8 cellular contexts compared by ENCODE assay signal in the genomic region with DNA sequence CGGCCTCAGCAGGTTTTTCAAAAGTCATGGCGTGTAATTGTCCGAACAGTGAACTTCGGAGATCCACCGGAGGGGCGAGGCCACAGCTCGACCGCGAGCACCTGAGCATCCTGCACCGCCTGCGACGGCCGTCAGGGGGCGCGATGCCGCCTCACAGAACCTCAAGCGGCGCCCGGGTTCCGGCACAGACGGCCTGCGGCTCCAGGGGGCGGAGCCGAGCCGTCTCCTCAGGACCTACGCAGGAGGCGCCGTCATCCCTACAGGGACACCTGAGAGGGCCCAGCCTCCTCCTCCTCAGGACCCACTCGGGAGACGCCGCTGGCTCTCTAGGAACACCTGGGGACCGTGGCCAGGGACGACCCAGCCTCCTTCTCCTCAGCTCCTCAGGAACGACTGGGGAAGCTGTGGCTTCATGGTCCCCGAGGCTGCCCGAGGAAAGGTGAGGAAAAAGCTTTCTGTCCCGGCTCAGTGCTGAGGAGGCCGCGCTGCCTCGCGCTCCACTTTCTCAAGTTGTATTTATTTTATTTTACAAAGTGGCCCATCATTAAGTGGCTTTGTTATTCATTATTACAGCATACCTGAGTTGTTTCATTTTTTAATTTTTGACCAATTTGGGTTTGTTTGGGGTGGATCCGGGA.
DNase-seq lines count a peak whose midpoint lies in the region; ATAC-seq and TF ChIP-seq lines count a peak whose summit lies in the region.
"Not testable (repeated sequence)": the region's sequence is repeated elsewhere in the genome, so short reads cannot be mapped to it uniquely, and the experiment has no call there.

No MANE protein-coding gene starts in this region.

- not testable (repeated sequence) for TF ChIP-seq EP300 in gastroesophageal sphincter (IDR thresholded peaks at IDR 0.05)

- H3K4me1 ChIP-seq in RWPE2 (ENCODE audit: insufficient read depth, poor library complexity, severe bottlenecking); gastroesophageal sphincter; lung (ENCODE audit: control insufficient read depth in 2 of 2, insufficient read depth in 2 of 2, low read length in 2 of 2); aorta (ENCODE audit: control insufficient read depth in 1 of 2, insufficient read depth in 2 of 2, low read length in 2 of 2): not testable (repeated sequence)

- peak; percentile 61 for ATAC-seq in GM19395 (IDR thresholded peaks at IDR 0.05; ENCODE audit: unreplicated experiment)
- ATAC-seq in HG02981 (IDR thresholded peaks at IDR 0.05; ENCODE audit: unreplicated experiment): peak; percentile 48
- ATAC-seq in RWPE2 (ENCODE audit: low read depth): peak; percentile 96
- peak; percentile 99 to 100 for ATAC-seq in activated naive CD4-positive, alpha-beta T cell treated with anti-CD3 and anti-CD28 coated beads, Interleukin-2, amount 50 U/mL, for 72 hours
- ATAC-seq in gastroesophageal sphincter: peak; percentile 80
- peak; percentile 91 for ATAC-seq in lung (ENCODE audit: insufficient read depth, low FRiP score)
- ATAC-seq in omental fat pad (ENCODE audit: low FRiP score): peak; percentile 57
- ATAC-seq in aorta (ENCODE audit: low FRiP score): peak; percentile 71

- peak overlapping the region; percentile 39 for H3K27ac ChIP-seq in RWPE2 (ENCODE audit: poor library complexity, severe bottlenecking)
- H3K27ac ChIP-seq in gastroesophageal sphincter; lung (ENCODE audit: low read depth in 1 of 2, low read length in 1 of 2); aorta (ENCODE audit: low read depth in 1 of 2, low read length in 2 of 2): not testable (repeated sequence)

- no CpG with 5 or more reads among the region's 42 CpGs for WGBS in gastroesophageal sphincter (ENCODE audit: low coverage in 1 of 2), 2 donors
- WGBS in lung, 2 donors: 23 to 24% methylated on average over 6 to 9 of the region's 42 CpGs
- WGBS in aorta, 2 donors: 22 to 36% methylated on average over 3 to 9 of the region's 42 CpGs

- not testable (repeated sequence) for H3K36me3 Mint-ChIP-seq in activated naive CD4-positive, alpha-beta T cell treated with anti-CD3 and anti-CD28 coated beads, Interleukin-2, amount 50 U/mL, for 72 hours

- not testable (repeated sequence) for H3K27me3 ChIP-seq in RWPE2 (ENCODE audit: insufficient read depth, poor library complexity, severe bottlenecking); gastroesophageal sphincter; lung (ENCODE audit: control insufficient read depth, insufficient read depth); aorta (ENCODE audit: control insufficient read depth in 1 of 2, insufficient read depth in 2 of 2, low read length in 1 of 2)

- not testable (repeated sequence) for DNase-seq in RWPE2 (ENCODE audit: low spot score); activated naive CD4-positive, alpha-beta T cell treated with anti-CD3 and anti-CD28 coated beads, Interleukin-2, amount 50 U/mL, for 72 hours (ENCODE audit: low spot score in 2 of 2); lung (ENCODE audit: low spot score); omental fat pad (ENCODE audit: low spot score); aorta

- H3K27ac Mint-ChIP-seq in activated naive CD4-positive, alpha-beta T cell treated with anti-CD3 and anti-CD28 coated beads, Interleukin-2, amount 50 U/mL, for 72 hours: not testable (repeated sequence)

- H3K36me3 ChIP-seq in RWPE2 (ENCODE audit: low read depth); gastroesophageal sphincter; lung (ENCODE audit: control insufficient read depth in 2 of 2, insufficient read depth in 2 of 2, low read length in 2 of 2); aorta (ENCODE audit: control insufficient read depth in 1 of 2, insufficient read depth in 2 of 2, low read length in 1 of 2): not testable (repeated sequence)

- not testable (repeated sequence) for H3K9me3 Mint-ChIP-seq in activated naive CD4-positive, alpha-beta T cell treated with anti-CD3 and anti-CD28 coated beads, Interleukin-2, amount 50 U/mL, for 72 hours

- TF ChIP-seq POLR2A in gastroesophageal sphincter (IDR thresholded peaks at IDR 0.05): not testable (repeated sequence)

- intact Hi-C loops in aorta (cut with DNase I): not testable (repeated sequence)

- peak; percentile 9 for TF ChIP-seq CTCF in RWPE2 (IDR thresholded peaks at IDR 0.05; ENCODE audit: poor library complexity, severe bottlenecking)
- not testable (repeated sequence) for TF ChIP-seq CTCF in gastroesophageal sphincter (IDR thresholded peaks at IDR 0.05); lung (IDR thresholded peaks at IDR 0.05; ENCODE audit: control extremely low read depth, extremely low read depth); omental fat pad (IDR thresholded peaks at IDR 0.05)

- peak overlapping the region; percentile 35 for H3K4me3 ChIP-seq in RWPE2 (ENCODE audit: severe bottlenecking)
- H3K4me3 ChIP-seq in gastroesophageal sphincter; lung; aorta (ENCODE audit: low read length in 2 of 2): not testable (repeated sequence)

- not testable (repeated sequence) for H3K9me3 ChIP-seq in RWPE2 (ENCODE audit: severe bottlenecking); gastroesophageal sphincter; lung (ENCODE audit: control insufficient read depth in 2 of 2, insufficient read depth in 1 of 2, low read length in 1 of 2); aorta (ENCODE audit: control insufficient read depth, low read length)

Comparison
In these comparisons a context has a peak if more than half of its experiments do, and no peak if none do; other contexts are left out.
1. ATAC-seq: peak in every context shown above with its lines; median percentile 100 in activated naive CD4-positive, alpha-beta T cell treated with anti-CD3 and anti-CD28 coated beads, Interleukin-2, amount 50 U/mL, for 72 hours; 96 in RWPE2; 91 in lung; 80 in gastroesophageal sphincter; 71 in aorta; 61 in GM19395; 57 in omental fat pad; 48 in HG02981.